ENCODE assay signal across 8 cellular contexts in the genomic region with DNA sequence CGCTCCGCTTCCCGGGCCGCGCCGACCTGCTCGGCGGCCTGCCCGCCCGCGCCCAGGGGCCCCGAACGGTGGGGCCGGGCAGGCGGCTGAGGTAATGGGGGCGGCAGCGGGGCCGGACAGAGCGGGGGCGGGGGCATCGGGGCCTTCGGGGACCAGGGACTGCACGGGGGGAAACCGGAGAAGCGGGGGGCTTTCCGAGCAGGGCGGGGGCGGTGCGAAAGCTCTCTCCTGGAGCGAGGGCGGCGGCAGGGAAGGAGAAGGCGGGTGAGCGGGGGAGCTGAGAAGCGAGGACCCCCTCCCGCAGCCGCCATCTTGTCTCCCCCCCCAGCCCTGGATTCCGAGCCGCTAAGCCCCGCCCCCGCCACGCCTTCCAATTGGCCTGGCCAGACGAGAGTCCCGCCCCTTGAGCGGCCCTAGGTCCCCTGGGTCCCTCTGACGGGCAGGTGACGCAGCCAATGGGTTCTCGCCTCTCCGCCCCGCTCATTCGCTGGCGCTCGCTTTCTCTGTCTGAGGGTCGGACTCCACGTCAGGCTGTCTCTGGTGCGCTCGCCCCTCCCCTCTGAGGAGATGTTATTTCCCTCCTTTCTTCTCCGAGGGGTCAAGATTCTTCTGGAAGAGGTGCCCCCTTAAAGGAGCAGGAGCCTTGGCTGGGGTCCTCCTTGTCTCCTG. TPM values are rescaled to one million over a fixed set of nuclear protein-coding genes. Genes with fewer than 3 reads are reported as not detected.
DNase-seq lines count a peak whose midpoint lies in the region; ATAC-seq, FAIRE-seq and TF ChIP-seq lines count a peak whose summit lies in the region.

No MANE protein-coding gene starts in this region.

- H3K4me3 Mint-ChIP-seq in Calu3 (ENCODE audit: low read depth, unreplicated experiment) = peak overlapping the region; percentile 70

- H3K27ac Mint-ChIP-seq in Calu3 (ENCODE audit: unreplicated experiment) = peak overlapping the region; percentile 57

- peak; percentile 91 for ATAC-seq in GM21423 (IDR thresholded peaks at IDR 0.05; ENCODE audit: unreplicated experiment)

- H3K36me3 Mint-ChIP-seq in Calu3 (ENCODE audit: insufficient read depth, unreplicated experiment) = peaks cover 32% of the 10 kb centered on the region

- H3K27me3 Mint-ChIP-seq in Calu3 (ENCODE audit: unreplicated experiment) = no peaks in the 10 kb centered on the region

- WGBS in mesodermal cell (ENCODE audit: insufficient coverage in 2 of 2), 2 experiments = 0% methylated on average over 19 to 33 of the region's 58 CpGs

- H3K9ac ChIP-seq in HUES48 (ENCODE audit: low read depth, low read length) = peak overlapping the region; percentile 90; the same call in 1 of the 2 replicates
- peak overlapping the region; percentile 92 for H3K9ac ChIP-seq in NT2/D1 (ENCODE audit: insufficient read length, low read depth)

- H3K36me3 ChIP-seq in HUES48 (ENCODE audit: control insufficient read depth, insufficient read depth, low read length) (peaks cover 31% of the 10 kb centered on the region), NT2/D1 (ENCODE audit: insufficient read depth, insufficient read length, low read length) (peaks cover 42% of the 10 kb centered on the region), mesodermal cell (ENCODE audit: control insufficient read depth, insufficient read depth, low read length) (peaks cover 44% of the 10 kb centered on the region)

- CTCF ChIA-PET in Calu3 (lab: Charles Lee) = interaction anchor here (0.5 to 0.8 kb wide), 3 partner anchors 154 to 454 kb away, joined by 3 to 4 read pairs (median 3); no protein-coding TSS in a partner anchor

- H3K27me3 ChIP-seq in HUES48 (ENCODE audit: control insufficient read depth, insufficient read depth, low read length) (no peaks in the 10 kb centered on the region), NT2/D1 (ENCODE audit: insufficient read depth, insufficient read length) (no peaks in the 10 kb centered on the region)

- peak overlapping the region; percentile 92 for H3K4me3 ChIP-seq in HUES48 (ENCODE audit: low read depth, low read length)
- peak overlapping the region; percentile 67 for H3K4me3 ChIP-seq in NT2/D1 (ENCODE audit: insufficient read length, low read depth)
- H3K4me3 ChIP-seq in mesodermal cell (ENCODE audit: extremely low read depth, insufficient read depth, low read length, poor library complexity, severe bottlenecking) = peak overlapping the region; percentile 70

- peak; percentile 71 for FAIRE-seq in endometrium (lab: Jason Lieb, UNC)

- H3K9me3 ChIP-seq in HUES48 (ENCODE audit: control insufficient read depth, insufficient read depth, low read length) (no peaks in the 10 kb centered on the region), NT2/D1 (ENCODE audit: insufficient read depth, low read length) (no peaks in the 10 kb centered on the region), mesodermal cell (ENCODE audit: control insufficient read depth, low read length) (peaks cover 3% of the 10 kb centered on the region)

- no peak for TF ChIP-seq CTCF in Calu3 (IDR thresholded peaks at IDR 0.05; ENCODE audit: unreplicated experiment)

- intact Hi-C loops in Calu3 (cut with micrococcal nuclease; ENCODE audit: unreplicated experiment) = loop anchor here (2.0 to 5.0 kb wide), 3 partner anchors 66 to 170 kb away; a partner anchor contains a TSS

- peaks cover 6% of the 10 kb centered on the region for H3K4me1 ChIP-seq in HUES48 (ENCODE audit: control insufficient read depth, insufficient read depth, low read length)
- H3K4me1 ChIP-seq in NT2/D1 (ENCODE audit: insufficient read depth, insufficient read length) = no peaks in the 10 kb centered on the region
- H3K4me1 ChIP-seq in mesodermal cell (ENCODE audit: control insufficient read depth, insufficient read depth, low read length, poor library complexity, severe bottlenecking) = peaks cover 4% of the 10 kb centered on the region

- DNase-seq in Calu3 (peak; percentile 100), NT2/D1 (ENCODE audit: low read depth, low spot score) (peak; percentile 94)
- peak; percentile 100 for DNase-seq in activated CD8-positive, alpha-beta memory T cell treated with anti-CD3 and anti-CD28 coated beads, Interleukin-2, amount 50 U/mL, for 24 hours (ENCODE audit: extremely low read depth)
- peak; percentile 99 for DNase-seq in stimulated activated CD8-positive, alpha-beta memory T cell treated with anti-CD3 and anti-CD28 coated beads, Interleukin-15, amount 100 ng/mL, for 24 hours (ENCODE audit: low read depth)

- no TSS peak for BruUV-seq in Calu3 (replicated peaks; lab: Mats Ljungman, UMichigan)

- H3K9me3 Mint-ChIP-seq in Calu3 (ENCODE audit: low read depth, unreplicated experiment) = no peaks in the 10 kb centered on the region

- peak overlapping the region; percentile 93 for H3K27ac ChIP-seq in HUES48 (ENCODE audit: low read depth, low read length)
- peak overlapping the region; percentile 98 for H3K27ac ChIP-seq in mesodermal cell (ENCODE audit: low read depth, low read length, severe bottlenecking)

- H3K4me1 Mint-ChIP-seq in Calu3 (ENCODE audit: low read depth, unreplicated experiment) = peaks cover 20% of the 10 kb centered on the region

RNA-seq across cellular contexts. Expression of a gene that starts 0.5 kb away (rescaled TPM):
- 49.1 and 49.7 TPM in 2 replicates for total RNA-seq in Calu3 (2022)
- 29.0 TPM for polyA plus RNA-seq in mesodermal cell (2013, experiment 1 of 2)
- 23.9 TPM for polyA plus RNA-seq in mesodermal cell (2013, experiment 2 of 2)

Comparison
In these comparisons a context has a peak if more than half of its experiments do, and no peak if none do; other contexts are left out.
1. Peak in every context shown above with its lines: DNase-seq, ATAC-seq, H3K4me3 ChIP-seq and H3K27ac ChIP-seq.